1 cellular context compared by ENCODE assay signal in the genomic region with DNA sequence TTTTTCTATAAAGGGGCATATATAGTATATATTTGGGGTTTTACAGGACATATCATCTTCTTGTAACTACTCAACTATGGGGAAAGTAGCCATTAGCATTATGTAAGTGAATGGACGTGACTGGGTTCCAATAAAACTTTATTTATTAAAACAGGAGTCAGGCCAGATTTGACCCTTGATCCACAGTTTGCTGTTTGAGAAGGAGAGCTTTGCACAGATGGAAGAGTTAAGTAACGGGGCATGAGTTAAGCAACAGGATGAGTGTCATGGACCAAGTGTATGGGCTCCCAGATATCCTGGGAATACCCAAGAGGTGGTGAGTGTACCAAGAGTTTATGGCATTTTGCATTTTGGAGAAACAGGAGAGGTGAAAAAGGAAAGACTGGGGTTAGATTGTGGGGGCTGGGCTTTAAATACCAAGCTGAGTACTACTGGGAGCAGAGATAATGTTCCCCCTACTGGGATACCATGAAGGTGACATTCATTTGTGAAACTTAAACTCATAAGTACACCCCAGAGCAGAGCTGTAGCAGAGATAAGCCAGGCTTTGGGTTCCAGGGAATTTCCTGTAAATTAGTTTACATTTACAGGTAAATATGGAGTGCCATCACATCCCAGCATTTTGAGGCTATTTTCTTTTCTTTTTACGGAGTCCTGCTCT.
TF ChIP-seq lines count a peak whose summit lies in the region.

No MANE protein-coding gene starts in this region.

TF ChIP-seq in WTC11, 78 proteins besides CTCF, POLR2A, EP300 and RAD21:
- TF ChIP-seq NFE2L1 (CRISPR knock-in tag; IDR thresholded peaks at IDR 0.05) (no peak), MYBL2 (CRISPR knock-in tag; IDR thresholded peaks at IDR 0.05) (no peak), NFYB (CRISPR knock-in tag; conservative IDR thresholded peaks at IDR 0.05; ENCODE audit: low read depth) (no peak), GTF2I (CRISPR knock-in tag; conservative IDR thresholded peaks at IDR 0.05) (no peak), SOX15 (CRISPR knock-in tag; IDR thresholded peaks at IDR 0.05) (no peak), PRRX2 (CRISPR knock-in tag; IDR thresholded peaks at IDR 0.05) (no peak), CREM (CRISPR knock-in tag; IDR thresholded peaks at IDR 0.05) (no peak), ELF4 (CRISPR knock-in tag; IDR thresholded peaks at IDR 0.05; ENCODE audit: low read depth) (no peak), ETV6 (CRISPR knock-in tag; IDR thresholded peaks at IDR 0.05) (no peak), NR3C1 (CRISPR knock-in tag; conservative IDR thresholded peaks at IDR 0.05; ENCODE audit: low read depth) (no peak), RORB (CRISPR knock-in tag; IDR thresholded peaks at IDR 0.05) (no peak)
- TF ChIP-seq, protein P1, sequence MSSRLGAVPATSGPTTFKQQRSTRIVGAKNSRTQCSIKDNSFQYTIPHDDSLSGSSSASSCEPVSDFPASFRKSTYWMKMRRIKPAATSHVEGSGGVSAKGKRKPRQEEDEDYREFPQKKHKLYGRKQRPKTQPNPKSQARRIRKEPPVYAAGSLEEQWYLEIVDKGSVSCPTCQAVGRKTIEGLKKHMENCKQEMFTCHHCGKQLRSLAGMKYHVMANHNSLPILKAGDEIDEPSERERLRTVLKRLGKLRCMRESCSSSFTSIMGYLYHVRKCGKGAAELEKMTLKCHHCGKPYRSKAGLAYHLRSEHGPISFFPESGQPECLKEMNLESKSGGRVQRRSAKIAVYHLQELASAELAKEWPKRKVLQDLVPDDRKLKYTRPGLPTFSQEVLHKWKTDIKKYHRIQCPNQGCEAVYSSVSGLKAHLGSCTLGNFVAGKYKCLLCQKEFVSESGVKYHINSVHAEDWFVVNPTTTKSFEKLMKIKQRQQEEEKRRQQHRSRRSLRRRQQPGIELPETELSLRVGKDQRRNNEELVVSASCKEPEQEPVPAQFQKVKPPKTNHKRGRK (CRISPR knock-in tag; IDR thresholded peaks at IDR 0.05; ENCODE audit: borderline replicate concordance) = no peak
- TF ChIP-seq, protein P2, sequence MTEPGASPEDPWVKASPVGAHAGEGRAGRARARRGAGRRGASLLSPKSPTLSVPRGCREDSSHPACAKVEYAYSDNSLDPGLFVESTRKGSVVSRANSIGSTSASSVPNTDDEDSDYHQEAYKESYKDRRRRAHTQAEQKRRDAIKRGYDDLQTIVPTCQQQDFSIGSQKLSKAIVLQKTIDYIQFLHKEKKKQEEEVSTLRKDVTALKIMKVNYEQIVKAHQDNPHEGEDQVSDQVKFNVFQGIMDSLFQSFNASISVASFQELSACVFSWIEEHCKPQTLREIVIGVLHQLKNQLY (CRISPR knock-in tag; IDR thresholded peaks at IDR 0.05) = no peak
- TF ChIP-seq, protein P3, sequence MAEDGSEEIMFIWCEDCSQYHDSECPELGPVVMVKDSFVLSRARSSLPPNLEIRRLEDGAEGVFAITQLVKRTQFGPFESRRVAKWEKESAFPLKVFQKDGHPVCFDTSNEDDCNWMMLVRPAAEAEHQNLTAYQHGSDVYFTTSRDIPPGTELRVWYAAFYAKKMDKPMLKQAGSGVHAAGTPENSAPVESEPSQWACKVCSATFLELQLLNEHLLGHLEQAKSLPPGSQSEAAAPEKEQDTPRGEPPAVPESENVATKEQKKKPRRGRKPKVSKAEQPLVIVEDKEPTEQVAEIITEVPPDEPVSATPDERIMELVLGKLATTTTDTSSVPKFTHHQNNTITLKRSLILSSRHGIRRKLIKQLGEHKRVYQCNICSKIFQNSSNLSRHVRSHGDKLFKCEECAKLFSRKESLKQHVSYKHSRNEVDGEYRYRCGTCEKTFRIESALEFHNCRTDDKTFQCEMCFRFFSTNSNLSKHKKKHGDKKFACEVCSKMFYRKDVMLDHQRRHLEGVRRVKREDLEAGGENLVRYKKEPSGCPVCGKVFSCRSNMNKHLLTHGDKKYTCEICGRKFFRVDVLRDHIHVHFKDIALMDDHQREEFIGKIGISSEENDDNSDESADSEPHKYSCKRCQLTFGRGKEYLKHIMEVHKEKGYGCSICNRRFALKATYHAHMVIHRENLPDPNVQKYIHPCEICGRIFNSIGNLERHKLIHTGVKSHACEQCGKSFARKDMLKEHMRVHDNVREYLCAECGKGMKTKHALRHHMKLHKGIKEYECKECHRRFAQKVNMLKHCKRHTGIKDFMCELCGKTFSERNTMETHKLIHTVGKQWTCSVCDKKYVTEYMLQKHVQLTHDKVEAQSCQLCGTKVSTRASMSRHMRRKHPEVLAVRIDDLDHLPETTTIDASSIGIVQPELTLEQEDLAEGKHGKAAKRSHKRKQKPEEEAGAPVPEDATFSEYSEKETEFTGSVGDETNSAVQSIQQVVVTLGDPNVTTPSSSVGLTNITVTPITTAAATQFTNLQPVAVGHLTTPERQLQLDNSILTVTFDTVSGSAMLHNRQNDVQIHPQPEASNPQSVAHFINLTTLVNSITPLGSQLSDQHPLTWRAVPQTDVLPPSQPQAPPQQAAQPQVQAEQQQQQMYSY (CRISPR knock-in tag; IDR thresholded peaks at IDR 0.05) = no peak
- TF ChIP-seq, protein P4, sequence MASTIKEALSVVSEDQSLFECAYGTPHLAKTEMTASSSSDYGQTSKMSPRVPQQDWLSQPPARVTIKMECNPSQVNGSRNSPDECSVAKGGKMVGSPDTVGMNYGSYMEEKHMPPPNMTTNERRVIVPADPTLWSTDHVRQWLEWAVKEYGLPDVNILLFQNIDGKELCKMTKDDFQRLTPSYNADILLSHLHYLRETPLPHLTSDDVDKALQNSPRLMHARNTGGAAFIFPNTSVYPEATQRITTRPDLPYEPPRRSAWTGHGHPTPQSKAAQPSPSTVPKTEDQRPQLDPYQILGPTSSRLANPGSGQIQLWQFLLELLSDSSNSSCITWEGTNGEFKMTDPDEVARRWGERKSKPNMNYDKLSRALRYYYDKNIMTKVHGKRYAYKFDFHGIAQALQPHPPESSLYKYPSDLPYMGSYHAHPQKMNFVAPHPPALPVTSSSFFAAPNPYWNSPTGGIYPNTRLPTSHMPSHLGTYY (CRISPR knock-in tag; IDR thresholded peaks at IDR 0.05) = no peak
- TF ChIP-seq, protein P5, sequence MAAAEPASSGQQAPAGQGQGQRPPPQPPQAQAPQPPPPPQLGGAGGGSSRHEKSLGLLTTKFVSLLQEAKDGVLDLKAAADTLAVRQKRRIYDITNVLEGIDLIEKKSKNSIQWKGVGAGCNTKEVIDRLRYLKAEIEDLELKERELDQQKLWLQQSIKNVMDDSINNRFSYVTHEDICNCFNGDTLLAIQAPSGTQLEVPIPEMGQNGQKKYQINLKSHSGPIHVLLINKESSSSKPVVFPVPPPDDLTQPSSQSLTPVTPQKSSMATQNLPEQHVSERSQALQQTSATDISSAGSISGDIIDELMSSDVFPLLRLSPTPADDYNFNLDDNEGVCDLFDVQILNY (CRISPR knock-in tag; IDR thresholded peaks at IDR 0.05) = no peak
